22 cellular contexts compared by ENCODE assay signal in the genomic region with DNA sequence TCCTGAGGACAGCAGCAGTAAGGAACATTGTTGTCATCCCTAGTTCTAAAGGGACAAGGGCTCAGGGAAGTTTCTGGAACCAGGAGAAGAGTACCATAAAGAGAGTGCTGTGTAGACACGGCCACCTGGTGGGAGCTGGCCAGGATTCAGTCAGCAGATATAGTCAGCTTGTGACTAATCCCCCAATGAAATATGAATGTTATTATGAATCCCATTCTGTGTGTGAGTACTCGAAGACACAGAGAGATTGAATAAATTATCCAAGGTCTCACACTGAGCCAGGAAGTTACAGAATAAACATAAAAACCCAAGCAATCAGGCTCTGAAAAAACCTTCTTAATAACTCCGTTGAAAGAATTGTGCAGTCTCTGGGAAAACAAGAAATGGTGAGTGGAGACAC.
"Had no signal": no experiment of that assay in that cellular context is flagged by ENCODE, and none has a peak within 500 bp of the region (broad histone marks: within the 10 kb centered on the region; RNA-seq: fewer than 3 reads in every experiment).

No MANE protein-coding gene starts in this region.

- H3K36me3 ChIP-seq: lower lobe of right lung, prostate gland, right atrium auricular region had no signal

- H3K36me3 Mint-ChIP-seq: activated CD8-positive, alpha-beta memory T cell treated with anti-CD3 and anti-CD28 coated beads, Interleukin-2, amount 10 ng/mL, durations not matched to agents 7 days and 5 days; activated naive CD8-positive, alpha-beta T cell treated with anti-CD3 and anti-CD28 coated beads, Interleukin-2, amount 10 ng/mL, durations not matched to agents 7 days and 5 days; type B pancreatic cell had no signal

- H3K4me3 ChIP-seq: lower lobe of right lung, prostate gland, right atrium auricular region, testis had no signal

- H3K27me3 ChIP-seq: right atrium auricular region, testis had no signal

- H3K27ac Mint-ChIP-seq: activated CD4-positive, alpha-beta memory T cell treated with anti-CD3 and anti-CD28 coated beads, Interleukin-2, amount 10 ng/mL, durations not matched to agents 7 days and 5 days; activated CD4-positive, alpha-beta T cell treated with anti-CD3 and anti-CD28 coated beads for 36 hours; activated CD8-positive, alpha-beta memory T cell treated with anti-CD3 and anti-CD28 coated beads, Interleukin-2, amount 10 ng/mL, durations not matched to agents 7 days and 5 days; activated naive CD8-positive, alpha-beta T cell treated with anti-CD3 and anti-CD28 coated beads, Interleukin-2, amount 10 ng/mL, durations not matched to agents 7 days and 5 days; activated T-helper 2 cell treated with anti-CD3 and anti-CD28 coated beads, Interferon-gamma antibody, Interleukin-2, Interleukin-4, amounts not matched to agents 10 μg/mL and 5 μg/mL and 100 μg/mL, durations not matched to agents 14 hours and 24 hours and 36 hours; effector memory CD8-positive, alpha-beta T cell; naive thymus-derived CD8-positive, alpha-beta T cell; type B pancreatic cell had no signal

- DNase-seq: activated CD4-positive, alpha-beta memory T cell treated with anti-CD3 and anti-CD28 coated beads, Interleukin-2, amount 10 ng/mL, durations not matched to agents 7 days and 5 days; activated CD4-positive, alpha-beta T cell treated with anti-CD3 and anti-CD28 coated beads for 36 hours; activated CD8-positive, alpha-beta memory T cell treated with anti-CD3 and anti-CD28 coated beads, Interleukin-2, amount 10 ng/mL, durations not matched to agents 7 days and 5 days; activated naive CD4-positive, alpha-beta T cell treated with Interleukin-2 at 50 U/mL for 16 hours; activated naive CD8-positive, alpha-beta T cell treated with anti-CD3 and anti-CD28 coated beads, Interleukin-2, amount 10 ng/mL, durations not matched to agents 7 days and 5 days; activated T-cell treated with anti-CD3 and anti-CD28 coated beads, Interleukin-2, amount 50 U/mL, for 1 hour; amygdala; effector memory CD8-positive, alpha-beta T cell; foreskin melanocyte; glutamatergic neuron; hippocampal formation; islet precursor cell; lower lobe of right lung; naive thymus-derived CD8-positive, alpha-beta T cell; small intestine; stimulated activated CD4-positive, alpha-beta T cell treated with anti-CD3 and anti-CD28 coated beads, Interleukin-4, amount 100 ng/mL, for 1 hour; T-helper 2 cell; testis had no signal

- ATAC-seq: activated CD4-positive, alpha-beta T cell treated with anti-CD3 and anti-CD28 coated beads for 36 hours; activated CD8-positive, alpha-beta memory T cell treated with anti-CD3 and anti-CD28 coated beads, Interleukin-2, amount 10 ng/mL, durations not matched to agents 7 days and 5 days; effector memory CD8-positive, alpha-beta T cell; lower lobe of right lung; naive thymus-derived CD8-positive, alpha-beta T cell had no signal

- H3K4me3 Mint-ChIP-seq: activated CD4-positive, alpha-beta memory T cell treated with anti-CD3 and anti-CD28 coated beads, Interleukin-2, amount 10 ng/mL, durations not matched to agents 7 days and 5 days; activated CD4-positive, alpha-beta T cell treated with anti-CD3 and anti-CD28 coated beads for 36 hours; activated CD8-positive, alpha-beta memory T cell treated with anti-CD3 and anti-CD28 coated beads, Interleukin-2, amount 10 ng/mL, durations not matched to agents 7 days and 5 days; activated naive CD8-positive, alpha-beta T cell treated with anti-CD3 and anti-CD28 coated beads, Interleukin-2, amount 10 ng/mL, durations not matched to agents 7 days and 5 days; effector memory CD8-positive, alpha-beta T cell; naive thymus-derived CD8-positive, alpha-beta T cell; type B pancreatic cell had no signal

- H3K27me3 Mint-ChIP-seq: activated CD4-positive, alpha-beta memory T cell treated with anti-CD3 and anti-CD28 coated beads, Interleukin-2, amount 10 ng/mL, durations not matched to agents 7 days and 5 days; activated CD4-positive, alpha-beta T cell treated with anti-CD3 and anti-CD28 coated beads for 36 hours; activated CD8-positive, alpha-beta memory T cell treated with anti-CD3 and anti-CD28 coated beads, Interleukin-2, amount 10 ng/mL, durations not matched to agents 7 days and 5 days; activated naive CD8-positive, alpha-beta T cell treated with anti-CD3 and anti-CD28 coated beads, Interleukin-2, amount 10 ng/mL, durations not matched to agents 7 days and 5 days had no signal

- H3K27ac ChIP-seq: lower lobe of right lung, prostate gland, right atrium auricular region, testis had no signal

- H3K4me1 ChIP-seq: lower lobe of right lung, prostate gland, right atrium auricular region, testis had no signal

- H3K4me1 Mint-ChIP-seq: activated CD4-positive, alpha-beta memory T cell treated with anti-CD3 and anti-CD28 coated beads, Interleukin-2, amount 10 ng/mL, durations not matched to agents 7 days and 5 days; activated CD4-positive, alpha-beta T cell treated with anti-CD3 and anti-CD28 coated beads for 36 hours; activated CD8-positive, alpha-beta memory T cell treated with anti-CD3 and anti-CD28 coated beads, Interleukin-2, amount 10 ng/mL, durations not matched to agents 7 days and 5 days; activated naive CD8-positive, alpha-beta T cell treated with anti-CD3 and anti-CD28 coated beads, Interleukin-2, amount 10 ng/mL, durations not matched to agents 7 days and 5 days; naive thymus-derived CD8-positive, alpha-beta T cell had no signal

- H3K9me3 ChIP-seq: lower lobe of right lung, prostate gland, right atrium auricular region, testis had no signal
